Comparison of ENCODE assay signal across 1 cellular context in genomic region chr1:21129407-21129806, GRCh38.
TF ChIP-seq lines count a peak whose summit lies in the region.

No MANE protein-coding gene starts in this region.

TF ChIP-seq in IMR-90, 13 proteins besides CTCF, POLR2A, EP300 and RAD21:
- TF ChIP-seq CEBPB (IDR thresholded peaks at IDR 0.05; ENCODE audit: low read depth, low read length) (no peak), FOS (IDR thresholded peaks at IDR 0.05; ENCODE audit: low read depth, low read length) (no peak), USF2 (IDR thresholded peaks at IDR 0.05; ENCODE audit: low read depth, low read length) (no peak), RFX5 (IDR thresholded peaks at IDR 0.05; ENCODE audit: low read depth, low read length) (no peak), SMC3 (IDR thresholded peaks at IDR 0.05; ENCODE audit: low read depth, low read length) (no peak), MAFK (IDR thresholded peaks at IDR 0.05; ENCODE audit: low read depth, low read length) (no peak), MAZ (IDR thresholded peaks at IDR 0.05; ENCODE audit: borderline replicate concordance, low read depth, low read length) (no peak), NFE2L2 (IDR thresholded peaks at IDR 0.05; ENCODE audit: low read depth, low read length) (no peak), RCOR1 (IDR thresholded peaks at IDR 0.05; ENCODE audit: insufficient replicate concordance, low read length) (no peak), BHLHE40 (IDR thresholded peaks at IDR 0.05; ENCODE audit: low read depth, low read length) (no peak), MXI1 (IDR thresholded peaks at IDR 0.05; ENCODE audit: borderline replicate concordance, low read depth, low read length) (no peak), CHD1 (IDR thresholded peaks at IDR 0.05; ENCODE audit: low read depth, low read length) (no peak), ELK1 (IDR thresholded peaks at IDR 0.05; ENCODE audit: borderline replicate concordance, low read depth, low read length) (no peak)
TF ChIP-seq in IMR-90: peak in this region for 0.
